Comparison of ENCODE assay signal across 12 cellular contexts in genomic region chr22:36348760-36349159, GRCh38. TPM values are rescaled to one million over a fixed set of nuclear protein-coding genes. Genes with fewer than 3 reads are reported as not detected.
A peak's percentile ranks its signal among the peaks of the same experiment; 100 is the strongest.
DNase-seq lines count a peak whose midpoint lies in the region; ATAC-seq and TF ChIP-seq lines count a peak whose summit lies in the region.
"Had no signal": no experiment of that assay in that cellular context is flagged by ENCODE, and none has a peak within 500 bp of the region (broad histone marks: within the 10 kb centered on the region; RNA-seq: fewer than 3 reads in every experiment).

No MANE protein-coding gene starts in this region.

- H3K27me3 Mint-ChIP-seq in activated CD8-positive, alpha-beta memory T cell treated with anti-CD3 and anti-CD28 coated beads, Interleukin-2, amount 10 ng/mL, durations not matched to agents 7 days and 5 days, result no peaks in the 10 kb centered on the region
- H3K27me3 Mint-ChIP-seq in activated CD4-positive, alpha-beta memory T cell treated with anti-CD3 and anti-CD28 coated beads for 36 hours, result no peaks in the 10 kb centered on the region
- no peaks in the 10 kb centered on the region for H3K27me3 Mint-ChIP-seq in stimulated activated memory B cell treated with anti-CD40 and anti-IgM and Interleukin-4, amounts not matched to agents 10 μg/mL and 1 μg/mL and 100 μg/mL, for 72 hours

- no peak overlapping the region for H3K4me2 ChIP-seq in fibroblast of lung (ENCODE audit: extremely low read depth, insufficient read depth, low read length)

- H3K36me3 Mint-ChIP-seq in activated CD8-positive, alpha-beta memory T cell treated with anti-CD3 and anti-CD28 coated beads, Interleukin-2, amount 10 ng/mL, durations not matched to agents 7 days and 5 days, result peaks cover 46% of the 10 kb centered on the region
- H3K36me3 Mint-ChIP-seq in activated CD4-positive, alpha-beta memory T cell treated with anti-CD3 and anti-CD28 coated beads for 36 hours, result peaks cover 40% of the 10 kb centered on the region
- H3K36me3 Mint-ChIP-seq in stimulated activated memory B cell treated with anti-CD40 and anti-IgM and Interleukin-4, amounts not matched to agents 10 μg/mL and 1 μg/mL and 100 μg/mL, for 72 hours, result peaks cover 42% of the 10 kb centered on the region

- peak overlapping the region; percentile 52 for H3K27ac ChIP-seq in fibroblast of lung (ENCODE audit: insufficient read depth, low read length)
- H3K27ac ChIP-seq in foreskin keratinocyte, result no peak overlapping the region

- peaks cover 4% of the 10 kb centered on the region for H4K20me1 ChIP-seq in fibroblast of lung (ENCODE audit: control insufficient read depth, extremely low read depth, insufficient read depth, low read length)

- H3K79me2 ChIP-seq in fibroblast of lung (ENCODE audit: control insufficient read depth, insufficient read depth, low read length), result peaks cover 95% of the 10 kb centered on the region

- CTCF ChIA-PET in activated CD8-positive, alpha-beta memory T cell treated with anti-CD3 and anti-CD28 coated beads, Interleukin-2, amount 10 ng/mL, durations not matched to agents 7 days and 5 days (lab: Charles Lee), result interaction anchor here (0.8 to 2.1 kb wide), 5 partner anchors 10 to 16 kb away, joined by 3 to 6 read pairs (median 4); no protein-coding TSS in a partner anchor
- CTCF ChIA-PET in activated CD4-positive, alpha-beta memory T cell treated with anti-CD3 and anti-CD28 coated beads for 36 hours (lab: Charles Lee), result interaction anchor here (0.8 to 1.8 kb wide), 3 partner anchors 10 to 121 kb away, joined by 3 to 8 read pairs (median 4); no protein-coding TSS in a partner anchor

- ATAC-seq in activated CD8-positive, alpha-beta memory T cell treated with anti-CD3 and anti-CD28 coated beads, Interleukin-2, amount 10 ng/mL, durations not matched to agents 7 days and 5 days, result no peak
- ATAC-seq in stimulated activated memory B cell treated with anti-CD40 and anti-IgM and Interleukin-4, amounts not matched to agents 10 μg/mL and 1 μg/mL and 100 μg/mL, for 72 hours, result no peak
- no peak for ATAC-seq in foreskin keratinocyte

- H3K4me3 Mint-ChIP-seq in activated CD8-positive, alpha-beta memory T cell treated with anti-CD3 and anti-CD28 coated beads, Interleukin-2, amount 10 ng/mL, durations not matched to agents 7 days and 5 days, result no peak overlapping the region
- no peak overlapping the region for H3K4me3 Mint-ChIP-seq in activated CD4-positive, alpha-beta memory T cell treated with anti-CD3 and anti-CD28 coated beads for 36 hours
- H3K4me3 Mint-ChIP-seq in stimulated activated memory B cell treated with anti-CD40 and anti-IgM and Interleukin-4, amounts not matched to agents 10 μg/mL and 1 μg/mL and 100 μg/mL, for 72 hours, result no peak overlapping the region

- no peak overlapping the region for H3K4me3 ChIP-seq in fibroblast of lung (replicated peaks in 1 of 4; ENCODE audit: control extremely low read depth in 1 of 4, insufficient read depth in 1 of 4, low read depth in 3 of 4, low read length in 4 of 4)

- peaks cover 12% of the 10 kb centered on the region for H3K36me3 ChIP-seq in fibroblast of lung (ENCODE audit: control insufficient read depth, insufficient read depth, low read length)

- POLR2A ChIA-PET in activated CD4-positive, alpha-beta memory T cell treated with anti-CD3 and anti-CD28 coated beads for 36 hours (lab: Charles Lee), result interaction anchor here (1.0 kb wide), 1 partner anchor 10 kb away, joined by 3 read pairs; no protein-coding TSS in a partner anchor

- no peaks in the 10 kb centered on the region for H3K9me3 ChIP-seq in fibroblast of lung (ENCODE audit: control insufficient read depth, insufficient read depth, low read depth, low read length)

- peaks cover 33% of the 10 kb centered on the region for H3K4me1 ChIP-seq in fibroblast of lung (ENCODE audit: control insufficient read depth, extremely low read depth, insufficient read depth, low read length)
- peaks cover 50% of the 10 kb centered on the region for H3K4me1 ChIP-seq in foreskin keratinocyte

- no peak for DNase-seq in activated CD8-positive, alpha-beta memory T cell treated with anti-CD3 and anti-CD28 coated beads, Interleukin-2, amount 10 ng/mL, durations not matched to agents 7 days and 5 days
- no peak for DNase-seq in activated CD8-positive, alpha-beta memory T cell treated with anti-CD3 and anti-CD28 coated beads for 24 hours
- no peak for DNase-seq in activated CD4-positive, alpha-beta memory T cell treated with anti-CD3 and anti-CD28 coated beads for 36 hours
- DNase-seq in fibroblast of lung (ENCODE audit: low read depth in 2 of 2), result no peak
- no peak for DNase-seq in LoVo (ENCODE audit: low spot score)
- DNase-seq in mesenteric fat pad (ENCODE audit: low spot score), result no peak
- no peak for DNase-seq in foreskin keratinocyte
- DNase-seq: ACHN; NCI-H1694 treated with DMSO at 0.1 percent for 48 hours; NK-92 treated with Interleukin-12 subunit alpha and Interleukin-12 subunit beta, amount 100 ng/mL, for 24 hours; retina had no signal

- TF ChIP-seq CTCF in fibroblast of lung (conservative IDR thresholded peaks at IDR 0.05 in 1 of 2, IDR thresholded peaks at IDR 0.05 in 1 of 2; ENCODE audit: low read depth in 1 of 2, low read length in 2 of 2) (no peak), foreskin keratinocyte (conservative IDR thresholded peaks at IDR 0.05) (no peak)

- intact Hi-C loops in activated CD4-positive, alpha-beta memory T cell treated with anti-CD3 and anti-CD28 coated beads for 36 hours (cut with micrococcal nuclease), result no loop called here

- H2AFZ ChIP-seq in fibroblast of lung (ENCODE audit: low read length), result no peak overlapping the region

- no peaks in the 10 kb centered on the region for H3K9me3 Mint-ChIP-seq in activated CD8-positive, alpha-beta memory T cell treated with anti-CD3 and anti-CD28 coated beads, Interleukin-2, amount 10 ng/mL, durations not matched to agents 7 days and 5 days (ENCODE audit: low read depth)
- no peaks in the 10 kb centered on the region for H3K9me3 Mint-ChIP-seq in activated CD4-positive, alpha-beta memory T cell treated with anti-CD3 and anti-CD28 coated beads for 36 hours
- no peaks in the 10 kb centered on the region for H3K9me3 Mint-ChIP-seq in stimulated activated memory B cell treated with anti-CD40 and anti-IgM and Interleukin-4, amounts not matched to agents 10 μg/mL and 1 μg/mL and 100 μg/mL, for 72 hours

- H3K9ac ChIP-seq in fibroblast of lung (ENCODE audit: insufficient read depth, low read length), result no peak overlapping the region

- peak overlapping the region; percentile 34 for H3K27ac Mint-ChIP-seq in activated CD8-positive, alpha-beta memory T cell treated with anti-CD3 and anti-CD28 coated beads, Interleukin-2, amount 10 ng/mL, durations not matched to agents 7 days and 5 days
- peak overlapping the region; percentile 75 for H3K27ac Mint-ChIP-seq in activated CD4-positive, alpha-beta memory T cell treated with anti-CD3 and anti-CD28 coated beads for 36 hours
- H3K27ac Mint-ChIP-seq in stimulated activated memory B cell treated with anti-CD40 and anti-IgM and Interleukin-4, amounts not matched to agents 10 μg/mL and 1 μg/mL and 100 μg/mL, for 72 hours, result peak overlapping the region; percentile 70

- H3K4me1 Mint-ChIP-seq in activated CD8-positive, alpha-beta memory T cell treated with anti-CD3 and anti-CD28 coated beads, Interleukin-2, amount 10 ng/mL, durations not matched to agents 7 days and 5 days, result peaks cover 84% of the 10 kb centered on the region
- H3K4me1 Mint-ChIP-seq in activated CD4-positive, alpha-beta memory T cell treated with anti-CD3 and anti-CD28 coated beads for 36 hours (ENCODE audit: low read depth), result peaks cover 88% of the 10 kb centered on the region
- H3K4me1 Mint-ChIP-seq in stimulated activated memory B cell treated with anti-CD40 and anti-IgM and Interleukin-4, amounts not matched to agents 10 μg/mL and 1 μg/mL and 100 μg/mL, for 72 hours, result peaks cover 86% of the 10 kb centered on the region

- H3K27me3 ChIP-seq in fibroblast of lung (ENCODE audit: control insufficient read depth, insufficient read depth, low read length) (no peaks in the 10 kb centered on the region), foreskin keratinocyte (no peaks in the 10 kb centered on the region)

RNA-seq across cellular contexts. Expression of gene MYH9, which starts 39.0 kb away (rescaled TPM):
- 100 to 1,000 TPM; 695 to 913 TPM for total RNA-seq in activated CD8-positive, alpha-beta memory T cell treated with anti-CD3 and anti-CD28 coated beads, Interleukin-2, amount 10 ng/mL, durations not matched to agents 7 days and 5 days
- total RNA-seq in activated CD4-positive, alpha-beta memory T cell treated with anti-CD3 and anti-CD28 coated beads for 36 hours, result 100 to 1,000 TPM; 712 to 720 TPM
- total RNA-seq in fibroblast of lung, result 562 and 796 TPM in 2 replicates
- polyA plus RNA-seq in fibroblast of lung, result 413 and 677 TPM in 2 replicates
- polyA plus RNA-seq in fibroblast of lung (2012), result 611 and 1,244 TPM in 2 replicates
- polyA minus RNA-seq in fibroblast of lung (ENCODE audit: low replicate concordance), result 1,141 and 2,569 TPM in 2 replicates
- 673 TPM for total RNA-seq in mesenteric fat pad
- 926 and 995 TPM in 2 replicates for total RNA-seq in foreskin keratinocyte
- polyA plus RNA-seq in foreskin keratinocyte, result 295 and 315 TPM in 2 replicates
